ENCODE assay signal across 7 cellular contexts in the genomic region with DNA sequence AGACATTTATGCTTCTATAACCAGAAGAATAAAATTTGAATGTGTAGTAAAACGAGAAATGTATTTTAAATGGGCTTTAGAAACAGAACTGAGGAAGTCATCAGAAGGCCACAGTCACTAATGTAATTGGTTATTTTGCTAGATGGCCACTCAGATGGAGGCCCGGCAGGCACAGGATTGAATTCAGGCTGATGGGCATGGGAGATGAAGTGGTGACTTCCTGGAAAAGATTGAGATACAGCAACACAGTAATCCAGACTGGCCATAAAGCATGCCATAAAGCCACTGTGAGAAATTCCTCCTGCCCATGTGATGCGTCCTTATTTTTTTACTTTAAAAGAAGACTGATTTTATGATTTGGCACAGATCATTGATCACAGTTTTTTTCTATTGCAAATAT.
"Had no signal": no experiment of that assay in that cellular context is flagged by ENCODE, and none has a peak within 500 bp of the region (broad histone marks: within the 10 kb centered on the region; RNA-seq: fewer than 3 reads in every experiment).

No MANE protein-coding gene starts in this region.

- H3K4me3 ChIP-seq: GM23248, GM23338, HAP-1 had no signal

- H3K9me3 ChIP-seq: HAP-1 had no signal

- ATAC-seq: GM23338, HCT116 had no signal

- DNase-seq: GOT3, H7, H9 had no signal

- H3K4me2 ChIP-seq: GM23338 had no signal

- H3K4me1 ChIP-seq: HAP-1 had no signal

- H3K27ac ChIP-seq: GM23248 had no signal

- H3K36me3 ChIP-seq: HAP-1 had no signal

- H2AFZ ChIP-seq: GM23248, GM23338 had no signal

- H3K9ac ChIP-seq: GM23248 had no signal
